In the genomic region with DNA sequence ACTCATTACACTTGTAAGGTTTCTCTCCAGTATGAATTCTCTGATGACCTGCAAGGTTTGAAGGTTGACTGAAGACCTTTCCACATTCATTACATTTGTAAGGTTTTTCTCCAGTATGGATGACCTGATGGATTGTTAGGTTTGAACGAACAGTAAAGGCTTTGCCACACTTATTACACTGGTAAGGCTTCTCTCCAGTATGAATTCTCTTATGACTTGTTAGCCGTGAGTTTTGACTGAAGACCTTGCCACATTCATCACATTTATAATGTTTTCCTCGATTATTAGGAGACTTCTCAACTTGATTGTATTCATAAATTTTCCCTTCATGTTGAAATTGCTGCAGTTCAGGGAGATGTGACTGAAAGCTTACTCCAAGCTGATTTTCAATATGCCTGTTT, we compare ENCODE assay signal across 2 cellular contexts.
TF ChIP-seq lines count a peak whose summit lies in the region.

No MANE protein-coding gene starts in this region.

TF ChIP-seq in HEK293, 187 proteins besides CTCF, POLR2A, EP300 and RAD21:
- TF ChIP-seq ZNF311 (tag by site-specific recombination; IDR thresholded peaks at IDR 0.05; ENCODE audit: borderline replicate concordance): no peak
- no peak for TF ChIP-seq ZNF211 (tag by site-specific recombination; IDR thresholded peaks at IDR 0.05; ENCODE audit: low read depth)
- TF ChIP-seq ZNF623 (tag by site-specific recombination; IDR thresholded peaks at IDR 0.05): no peak
- no peak for TF ChIP-seq ZNF426 (tag by site-specific recombination; IDR thresholded peaks at IDR 0.05)
- TF ChIP-seq, protein P1, sequence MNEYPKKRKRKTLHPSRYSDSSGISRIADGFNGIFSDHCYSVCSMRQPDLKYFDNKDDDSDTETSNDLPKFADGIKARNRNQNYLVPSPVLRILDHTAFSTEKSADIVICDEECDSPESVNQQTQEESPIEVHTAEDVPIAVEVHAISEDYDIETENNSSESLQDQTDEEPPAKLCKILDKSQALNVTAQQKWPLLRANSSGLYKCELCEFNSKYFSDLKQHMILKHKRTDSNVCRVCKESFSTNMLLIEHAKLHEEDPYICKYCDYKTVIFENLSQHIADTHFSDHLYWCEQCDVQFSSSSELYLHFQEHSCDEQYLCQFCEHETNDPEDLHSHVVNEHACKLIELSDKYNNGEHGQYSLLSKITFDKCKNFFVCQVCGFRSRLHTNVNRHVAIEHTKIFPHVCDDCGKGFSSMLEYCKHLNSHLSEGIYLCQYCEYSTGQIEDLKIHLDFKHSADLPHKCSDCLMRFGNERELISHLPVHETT (tag by site-specific recombination; IDR thresholded peaks at IDR 0.05): no peak
- TF ChIP-seq, protein P2, sequence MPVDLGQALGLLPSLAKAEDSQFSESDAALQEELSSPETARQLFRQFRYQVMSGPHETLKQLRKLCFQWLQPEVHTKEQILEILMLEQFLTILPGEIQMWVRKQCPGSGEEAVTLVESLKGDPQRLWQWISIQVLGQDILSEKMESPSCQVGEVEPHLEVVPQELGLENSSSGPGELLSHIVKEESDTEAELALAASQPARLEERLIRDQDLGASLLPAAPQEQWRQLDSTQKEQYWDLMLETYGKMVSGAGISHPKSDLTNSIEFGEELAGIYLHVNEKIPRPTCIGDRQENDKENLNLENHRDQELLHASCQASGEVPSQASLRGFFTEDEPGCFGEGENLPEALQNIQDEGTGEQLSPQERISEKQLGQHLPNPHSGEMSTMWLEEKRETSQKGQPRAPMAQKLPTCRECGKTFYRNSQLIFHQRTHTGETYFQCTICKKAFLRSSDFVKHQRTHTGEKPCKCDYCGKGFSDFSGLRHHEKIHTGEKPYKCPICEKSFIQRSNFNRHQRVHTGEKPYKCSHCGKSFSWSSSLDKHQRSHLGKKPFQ (tag by site-specific recombination; IDR thresholded peaks at IDR 0.05): no peak
- TF ChIP-seq ZNF530 (tag by site-specific recombination; IDR thresholded peaks at IDR 0.05; ENCODE audit: low read depth): no peak
- 0 out of 2 replicates have a peak, but pooled peaks have one; percentile 53 for TF ChIP-seq ZNF274 (IDR thresholded peaks at IDR 0.05; ENCODE audit: low read length)
- peak; percentile 69; the same call in 1 of the 2 replicates for TF ChIP-seq ZNF274 (tag by site-specific recombination; IDR thresholded peaks at IDR 0.05; ENCODE audit: borderline replicate concordance)
- peak; percentile 83 for TF ChIP-seq SETDB1 (IDR thresholded peaks at IDR 0.05; ENCODE audit: insufficient read length, low read length)
- no peak for TF ChIP-seq ZNF214 (tag by site-specific recombination; IDR thresholded peaks at IDR 0.05; ENCODE audit: borderline replicate concordance)
- peak; percentile 34; the same call in 1 of the 2 replicates for TF ChIP-seq TRIM28 (IDR thresholded peaks at IDR 0.05; ENCODE audit: borderline replicate concordance, low read length)

TF ChIP-seq in K562, 482 proteins besides CTCF, POLR2A, EP300 and RAD21:
- TF ChIP-seq ZNF274 (IDR thresholded peaks at IDR 0.05; ENCODE audit: borderline replicate concordance, low read depth, low read length) (peak; percentile 98), PHF20 (IDR thresholded peaks at IDR 0.05; ENCODE audit: partially characterized antibody) (no peak), TRIM28 (IDR thresholded peaks at IDR 0.05) (0 out of 2 replicates have a peak, but pooled peaks have one; percentile 44)
TF ChIP-seq in K562: peak in this region for 2.
